Comparison of ENCODE assay signal across 1 cellular context in genomic region chr2:100640329-100641114, GRCh38.
TF ChIP-seq lines count a peak whose summit lies in the region.

No MANE protein-coding gene starts in this region.

TF ChIP-seq in H1, 55 proteins besides CTCF, POLR2A, EP300 and RAD21:
- TF ChIP-seq ATF2 (IDR thresholded peaks at IDR 0.05; ENCODE audit: low read length) (no peak), NANOG (IDR thresholded peaks at IDR 0.05; ENCODE audit: insufficient read depth, low read depth, low read length, poor library complexity, severe bottlenecking) (no peak), ATF3 (IDR thresholded peaks at IDR 0.05; ENCODE audit: insufficient read depth, low read depth, low read length) (no peak), RBBP5 (IDR thresholded peaks at IDR 0.05; ENCODE audit: borderline replicate concordance, low read depth, low read length) (no peak)
